ENCODE assay signal across 7 cellular contexts in the genomic region with DNA sequence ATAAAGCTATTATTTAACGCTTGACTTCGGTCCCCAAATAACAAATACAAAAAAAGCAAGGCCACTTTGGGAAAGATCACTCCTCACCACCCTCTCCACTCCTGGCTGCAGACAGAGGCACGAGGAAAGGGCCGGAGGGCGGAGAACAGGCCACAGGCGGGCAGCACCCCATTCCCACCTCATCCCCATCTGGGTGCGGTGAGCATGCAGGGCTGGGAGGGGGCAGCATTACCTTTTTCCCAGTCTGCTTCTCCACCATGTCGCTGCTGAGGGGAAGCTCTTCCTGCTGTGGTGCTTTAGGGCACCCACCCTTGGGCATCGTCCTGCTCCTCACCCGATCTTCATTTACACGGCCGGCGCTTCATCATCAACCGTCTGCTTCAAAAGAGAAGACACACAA.
A peak's percentile ranks its signal among the peaks of the same experiment; 100 is the strongest.
DNase-seq lines count a peak whose midpoint lies in the region; ATAC-seq and TF ChIP-seq lines count a peak whose summit lies in the region.

No MANE protein-coding gene starts in this region.

- DNase-seq in GM23248, result no peak
- no peak for DNase-seq in Peyer's patch
- no peak for DNase-seq in endothelial cell (ENCODE audit: low spot score)
- DNase-seq in gastrocnemius medialis, result no peak
- DNase-seq in stimulated activated CD4-positive, alpha-beta T cell treated with anti-CD3 and anti-CD28 coated beads, Interleukin-4, amount 100 ng/mL, for 4 hours, result no peak
- DNase-seq in NCI-H1105 treated with DMSO at 0.1 percent for 48 hours (lab: John Stamatoyannopoulos, UW), result no peak
- DNase-seq in SW 1271 (lab: John Stamatoyannopoulos, UW), result no peak

- in situ Hi-C loops in GM23248 (cut with MboI), result no loop called here
- in situ Hi-C loops in gastrocnemius medialis (cut with MboI; ENCODE audit: low sequenced_read_pairs in 4 of 4), result no loop called here

- H3K27me3 Mint-ChIP-seq in endothelial cell (ENCODE audit: unreplicated experiment), result peaks cover 54% of the 10 kb centered on the region

- ATAC-seq in gastrocnemius medialis, result no peak

- H3K4me1 Mint-ChIP-seq in endothelial cell (ENCODE audit: unreplicated experiment), result peaks cover 72% of the 10 kb centered on the region

- H3K4me3 ChIP-seq in GM23248 (no peak overlapping the region), Peyer's patch (no peak overlapping the region), gastrocnemius medialis (no peak overlapping the region)

- intact Hi-C loops in gastrocnemius medialis (cut with DNase I; ENCODE audit: low total_unique reads), result no loop called here

- 88 to 92% methylated on average over 13 to 14 of the region's 14 CpGs for WGBS in GM23248 (ENCODE audit: low coverage in 1 of 2, low lambda C conversion rate in 2 of 2, missing lambda C conversion rate in 2 of 2), 2 experiments

- H3K27me3 ChIP-seq in GM23248 (replicated peaks; ENCODE audit: insufficient read depth), result no peaks in the 10 kb centered on the region
- H3K27me3 ChIP-seq in Peyer's patch, result no peaks in the 10 kb centered on the region
- H3K27me3 ChIP-seq in gastrocnemius medialis, result no peaks in the 10 kb centered on the region

- H2AFZ ChIP-seq in GM23248, result no peak overlapping the region

- H3K79me2 ChIP-seq in GM23248 (ENCODE audit: insufficient read depth), result peaks cover 100% of the 10 kb centered on the region

- H4K20me1 ChIP-seq in GM23248 (ENCODE audit: insufficient read depth), result no peaks in the 10 kb centered on the region; the same call in 1 of the 2 replicates

- H3K9me2 ChIP-seq in GM23248 (ENCODE audit: insufficient read depth), result no peaks in the 10 kb centered on the region

- H3K36me3 ChIP-seq in GM23248 (ENCODE audit: low read depth), result no peaks in the 10 kb centered on the region
- peaks cover 0 to 28% (median 0%) of the 10 kb centered on the region in 3 donors for H3K36me3 ChIP-seq in Peyer's patch
- H3K36me3 ChIP-seq in gastrocnemius medialis, result no peaks in the 10 kb centered on the region

- peak overlapping the region; percentile 78 for H3K4me3 Mint-ChIP-seq in endothelial cell (ENCODE audit: unreplicated experiment)

- peak overlapping the region; percentile 89 for H3K27ac Mint-ChIP-seq in endothelial cell (ENCODE audit: unreplicated experiment)

- H3F3A ChIP-seq in GM23248 (ENCODE audit: insufficient read depth), result peaks cover 46% of the 10 kb centered on the region

- peak overlapping the region; percentile 3 for H3K4me2 ChIP-seq in GM23248 (ENCODE audit: unreplicated experiment)

- H3K36me3 Mint-ChIP-seq in endothelial cell (ENCODE audit: low read depth, unreplicated experiment), result peaks cover 47% of the 10 kb centered on the region

- H3K27ac ChIP-seq in GM23248 (peak overlapping the region; percentile 71), Peyer's patch (peak overlapping the region; percentile 30 to 73 (median 70)), gastrocnemius medialis (peak overlapping the region; percentile 46 to 71 (median 63))

- TF ChIP-seq CTCF in Peyer's patch (IDR thresholded peaks at IDR 0.05) (no peak), endothelial cell (IDR thresholded peaks at IDR 0.05; ENCODE audit: unreplicated experiment) (no peak), gastrocnemius medialis (IDR thresholded peaks at IDR 0.05 in 4 of 5, conservative IDR thresholded peaks at IDR 0.05 in 1 of 5) (no peak)

- no peaks in the 10 kb centered on the region for H3K9me3 Mint-ChIP-seq in endothelial cell (ENCODE audit: unreplicated experiment)

- H3K9ac ChIP-seq in GM23248, result peak overlapping the region; percentile 30

- TF ChIP-seq POLR2A in Peyer's patch (IDR thresholded peaks at IDR 0.05), result no peak
- no peak for TF ChIP-seq POLR2A in gastrocnemius medialis (IDR thresholded peaks at IDR 0.05)

- H3K9me3 ChIP-seq in GM23248 (ENCODE audit: low read depth) (no peaks in the 10 kb centered on the region), Peyer's patch (no peaks in the 10 kb centered on the region), gastrocnemius medialis (no peaks in the 10 kb centered on the region)

- H3K4me1 ChIP-seq in GM23248 (ENCODE audit: insufficient read depth) (peaks cover 52% of the 10 kb centered on the region), Peyer's patch (peaks cover 9 to 97% (median 52%) of the 10 kb centered on the region in 4 donors), gastrocnemius medialis (peaks cover 72 to 89% of the 10 kb centered on the region in 2 donors)
